Comparison of ENCODE assay signal across 15 cellular contexts in genomic region chr14:67447033-67447381, GRCh38. TPM values are rescaled to one million over a fixed set of nuclear protein-coding genes. Genes with fewer than 3 reads are reported as not detected.
"Had no signal": no experiment of that assay in that cellular context is flagged by ENCODE, and none has a peak within 500 bp of the region (broad histone marks: within the 10 kb centered on the region; RNA-seq: fewer than 3 reads in every experiment).

No MANE protein-coding gene starts in this region.

- H3K4me1 ChIP-seq: adrenal gland had no signal

- H3K9me3 Mint-ChIP-seq: stimulated activated effector memory CD8-positive, alpha-beta T cell treated with anti-CD3 and anti-CD28 coated beads, Interleukin-12 subunit alpha, Interleukin-12 subunit beta, amount 100 ng/mL, for 72 hours; T-helper 2 cell treated with Interferon-gamma antibody and Interleukin-4, amounts not matched to agents 5 μg/mL and 100 μg/mL, for 36 hours had no signal

- H3K9me3 ChIP-seq: adrenal gland had no signal

- H3K4me1 Mint-ChIP-seq: memory B cell; stimulated activated effector memory CD8-positive, alpha-beta T cell treated with anti-CD3 and anti-CD28 coated beads, Interleukin-12 subunit alpha, Interleukin-12 subunit beta, amount 100 ng/mL, for 72 hours had no signal

- H3K27ac Mint-ChIP-seq: memory B cell; stimulated activated effector memory CD8-positive, alpha-beta T cell treated with anti-CD3 and anti-CD28 coated beads, Interleukin-12 subunit alpha, Interleukin-12 subunit beta, amount 100 ng/mL, for 72 hours; T-helper 2 cell treated with Interferon-gamma antibody and Interleukin-4, amounts not matched to agents 5 μg/mL and 100 μg/mL, for 36 hours had no signal

- H3K4me3 Mint-ChIP-seq: memory B cell; stimulated activated effector memory CD8-positive, alpha-beta T cell treated with anti-CD3 and anti-CD28 coated beads, Interleukin-12 subunit alpha, Interleukin-12 subunit beta, amount 100 ng/mL, for 72 hours; T-helper 2 cell treated with Interferon-gamma antibody and Interleukin-4, amounts not matched to agents 5 μg/mL and 100 μg/mL, for 36 hours had no signal

- H3K4me3 ChIP-seq: adrenal gland, skin epidermis had no signal

- H3K27me3 ChIP-seq: adrenal gland had no signal

- H3K36me3 ChIP-seq: adrenal gland had no signal

- H3K36me3 Mint-ChIP-seq: stimulated activated effector memory CD8-positive, alpha-beta T cell treated with anti-CD3 and anti-CD28 coated beads, Interleukin-12 subunit alpha, Interleukin-12 subunit beta, amount 100 ng/mL, for 72 hours had no signal

- DNase-seq: activated naive CD4-positive, alpha-beta T cell treated with anti-CD3 and anti-CD28 coated beads, Interleukin-2, amount 50 U/mL, for 16 hours; central memory CD4-positive, alpha-beta T cell; cortex of kidney; effector CD8-positive, alpha-beta T cell; erythroblast; retina; trophoblast cell had no signal

- ATAC-seq: activated CD4-positive, CD25-positive, alpha-beta regulatory T cell treated with anti-CD3 and anti-CD28 coated beads, Interleukin-2, amount 50 U/mL, for 24 hours; left lobe of liver; stimulated activated effector memory CD8-positive, alpha-beta T cell treated with anti-CD3 and anti-CD28 coated beads, Interleukin-12 subunit alpha, Interleukin-12 subunit beta, amount 100 ng/mL, for 72 hours had no signal

- H3K27ac ChIP-seq: adrenal gland, skin epidermis had no signal

RNA-seq across cellular contexts. Expression of gene PLEK2, which starts 35.0 kb away (rescaled TPM):
- total RNA-seq: osteocyte had no signal
